9 cellular contexts compared by ENCODE assay signal in the genomic region with DNA sequence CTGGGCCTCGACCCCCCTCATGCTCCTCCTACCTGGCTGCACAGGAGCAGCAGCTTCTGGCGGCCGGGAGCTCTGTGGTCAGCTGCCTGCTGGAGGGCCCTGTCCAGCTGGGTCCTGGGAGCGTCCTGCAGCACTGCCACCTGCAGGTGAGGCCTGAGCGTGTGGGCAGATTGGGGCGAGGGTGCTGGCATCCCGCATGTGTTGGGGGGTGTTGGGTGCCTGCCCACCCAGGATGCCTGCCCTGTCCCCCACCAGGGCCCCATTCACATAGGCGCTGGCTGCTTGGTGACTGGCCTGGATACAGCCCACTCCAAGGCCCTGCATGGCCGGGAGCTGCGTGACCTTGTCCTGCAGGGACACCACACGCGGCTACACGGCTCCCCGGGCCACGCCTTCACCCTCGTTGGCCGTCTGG. TPM values are rescaled to one million over a fixed set of nuclear protein-coding genes. Genes with fewer than 3 reads are reported as not detected.
DNase-seq lines count a peak whose midpoint lies in the region; ATAC-seq and TF ChIP-seq lines count a peak whose summit lies in the region.
"Had no signal": no experiment of that assay in that cellular context is flagged by ENCODE, and none has a peak within 500 bp of the region (broad histone marks: within the 10 kb centered on the region; RNA-seq: fewer than 3 reads in every experiment).

No MANE protein-coding gene starts in this region.

- H3K36me3 ChIP-seq in Peyer's patch (peaks cover 0 to 63% (median 0%) of the 10 kb centered on the region in 3 donors), psoas muscle (ENCODE audit: insufficient read depth in 1 of 2, low read depth in 1 of 2) (peaks cover 0 to 31% of the 10 kb centered on the region in 2 donors)

- H3K27me3 ChIP-seq in Peyer's patch: no peaks in the 10 kb centered on the region
- H3K27me3 ChIP-seq in foreskin keratinocyte: no peaks in the 10 kb centered on the region
- no peaks in the 10 kb centered on the region for H3K27me3 ChIP-seq in psoas muscle (ENCODE audit: insufficient read depth in 3 of 3, low read length in 2 of 3)

- TF ChIP-seq POLR2A in Peyer's patch (IDR thresholded peaks at IDR 0.05): no peak

- 58 to 64% (median 63%) methylated on average over 10 to 17 of the region's 17 CpGs for WGBS in psoas muscle, 3 donors

- H3K27ac ChIP-seq in Peyer's patch (no peak overlapping the region), foreskin keratinocyte (no peak overlapping the region), psoas muscle (no peak overlapping the region)

- H3K4me1 ChIP-seq in Peyer's patch (no peaks in the 10 kb centered on the region), foreskin keratinocyte (peaks cover 7% of the 10 kb centered on the region), psoas muscle (peaks cover 19% of the 10 kb centered on the region)

- H3K9me3 ChIP-seq in Peyer's patch: no peaks in the 10 kb centered on the region
- no peaks in the 10 kb centered on the region for H3K9me3 ChIP-seq in psoas muscle

- TF ChIP-seq CTCF in Peyer's patch (IDR thresholded peaks at IDR 0.05) (peak in 4 of 6 experiments; percentile 27 to 57 (median 50)), foreskin keratinocyte (conservative IDR thresholded peaks at IDR 0.05) (peak; percentile 28), psoas muscle (IDR thresholded peaks at IDR 0.05) (peak; percentile 42)

- no peak for ATAC-seq in foreskin keratinocyte
- ATAC-seq in psoas muscle: peak; percentile 55 to 72 (median 61)
- no peak for ATAC-seq in HG03280 (IDR thresholded peaks at IDR 0.05; ENCODE audit: unreplicated experiment)
- no peak for ATAC-seq in GM18520 (IDR thresholded peaks at IDR 0.05; ENCODE audit: unreplicated experiment)
- ATAC-seq: stimulated activated memory B cell treated with anti-CD40 and anti-IgM and Interleukin-4, amounts not matched to agents 10 μg/mL and 1 μg/mL and 100 μg/mL, for 72 hours had no signal

- intact Hi-C loops in psoas muscle (cut with DNase I): loop anchor here (2.0 to 5.0 kb wide), 3 partner anchors 76 to 99 kb away; no protein-coding TSS in a partner anchor

- peak; percentile 47 for DNase-seq in ELR (ENCODE audit: low read depth)
- DNase-seq in Peyer's patch: peak in 1 of 3 donors; percentile 65
- DNase-seq in foreskin keratinocyte: no peak
- peak in 1 of 2 donors; percentile 46 for DNase-seq in psoas muscle
- no peak for DNase-seq in HPDE6-E6E7 (ENCODE audit: extremely low spot score)
- no peak for DNase-seq in CD1c-positive myeloid dendritic cell (ENCODE audit: extremely low spot score)

- H3K4me3 ChIP-seq in Peyer's patch (no peak overlapping the region), psoas muscle (no peak overlapping the region)

RNA-seq across cellular contexts. Expression of a gene that starts 16.5 kb away (rescaled TPM):
- total RNA-seq in Peyer's patch (100 to 1,000 TPM in 1 of 4 donors, 10 to 100 TPM in 3; 32.2 to 127 (median 52.9) TPM), foreskin keratinocyte (7.6 and 8.4 TPM in 2 replicates), psoas muscle (10 to 100 TPM in 2 of 4 donors, 1 to 10 TPM in 2; 4.9 to 11.0 (median 9.3) TPM)
- polyA plus RNA-seq in foreskin keratinocyte (5.7 and 6.2 TPM in 2 replicates), psoas muscle (1 to 10 TPM; 5.7 to 8.0 (median 6.0) TPM)

RNA-seq across cellular contexts. Expression of a gene that starts 32.0 kb away (rescaled TPM):
- total RNA-seq in Peyer's patch: 10 to 100 TPM; 13.0 to 27.5 (median 19.6) TPM
- total RNA-seq in foreskin keratinocyte: 12.3 and 12.5 TPM in 2 replicates
- 6.7 and 6.9 TPM in 2 replicates for polyA plus RNA-seq in foreskin keratinocyte
- total RNA-seq in psoas muscle: 10 to 100 TPM; 16.8 to 33.0 (median 22.6) TPM
- 10 to 100 TPM in 1 of 3 donors, 1 to 10 TPM in 2; 7.0 to 19.8 (median 8.9) TPM for polyA plus RNA-seq in psoas muscle

RNA-seq across cellular contexts. Expression of a gene that starts 52.4 kb away (rescaled TPM):
- 10 to 100 TPM; 71.3 to 99.0 (median 75.8) TPM for total RNA-seq in Peyer's patch
- total RNA-seq in foreskin keratinocyte: 42.7 and 53.0 TPM in 2 replicates
- 31.2 and 39.1 TPM in 2 replicates for polyA plus RNA-seq in foreskin keratinocyte
- total RNA-seq in psoas muscle: 10 to 100 TPM; 41.7 to 77.8 (median 64.9) TPM
- polyA plus RNA-seq in psoas muscle: 10 to 100 TPM; 29.1 to 80.3 (median 41.4) TPM

RNA-seq across cellular contexts. Expression of a gene that starts 52.7 kb away (rescaled TPM):
- total RNA-seq in Peyer's patch (100 to 1,000 TPM in 1 of 4 donors, 10 to 100 TPM in 3; 48.5 to 119 (median 94.9) TPM), foreskin keratinocyte (179 and 180 TPM in 2 replicates), psoas muscle (100 to 1,000 TPM; 145 to 178 (median 157) TPM)
- polyA plus RNA-seq in foreskin keratinocyte (155 and 199 TPM in 2 replicates), psoas muscle (100 to 1,000 TPM in 1 of 3 donors, 10 to 100 TPM in 2; 50.0 to 117 (median 59.9) TPM)

Comparison
In these comparisons a context has a peak if more than half of its experiments do, and no peak if none do; other contexts are left out.
1. ATAC-seq: peak in psoas muscle (4 of 4); none in foreskin keratinocyte (single experiment), HG03280 (single experiment) and GM18520 (single experiment).
2. Peak in every context shown above with its lines, with median percentiles within 50 percentile points of each other: CTCF ChIP-seq.